Comparison of ENCODE assay signal across 7 cellular contexts in the genomic region with DNA sequence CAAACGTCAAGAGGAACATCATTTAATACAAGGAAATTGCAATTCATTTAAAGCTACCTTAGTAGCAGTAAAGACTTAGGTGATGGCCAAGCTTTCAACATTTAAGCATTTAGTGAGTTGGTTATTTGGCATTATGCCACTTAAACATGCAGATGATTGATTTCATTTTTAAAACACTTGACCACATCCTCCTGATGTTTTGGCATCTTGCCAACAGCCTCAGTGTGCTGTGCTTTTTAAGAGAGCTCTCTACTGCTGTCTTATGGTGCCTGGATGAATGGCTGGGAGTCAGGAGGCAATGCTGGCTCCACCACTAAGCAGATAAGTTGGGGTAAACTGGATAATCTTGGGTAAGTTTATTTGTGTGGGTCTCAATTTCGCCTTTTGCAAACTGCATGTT.
DNase-seq lines count a peak whose midpoint lies in the region; ATAC-seq and TF ChIP-seq lines count a peak whose summit lies in the region.

No MANE protein-coding gene starts in this region.

- ATAC-seq in GM18858 (IDR thresholded peaks at IDR 0.05; ENCODE audit: unreplicated experiment) (peak; percentile 84), HG02973 (IDR thresholded peaks at IDR 0.05; ENCODE audit: unreplicated experiment) (peak; percentile 86)

- H3K4me1 Mint-ChIP-seq in activated CD4-positive, alpha-beta memory T cell treated with anti-CD3 and anti-CD28 coated beads, Interleukin-2, amount 10 ng/mL, durations not matched to agents 7 days and 5 days = peaks cover 22% of the 10 kb centered on the region

- peak; percentile 41 for TF ChIP-seq CTCF in epithelial cell of esophagus (IDR thresholded peaks at IDR 0.05; ENCODE audit: insufficient read depth, low read depth, low read length, missing control alignments)

- H3K27me3 Mint-ChIP-seq in activated CD4-positive, alpha-beta memory T cell treated with anti-CD3 and anti-CD28 coated beads, Interleukin-2, amount 10 ng/mL, durations not matched to agents 7 days and 5 days = no peaks in the 10 kb centered on the region

- POLR2A ChIA-PET in activated CD4-positive, alpha-beta memory T cell treated with anti-CD3 and anti-CD28 coated beads, Interleukin-2, amount 10 ng/mL, durations not matched to agents 7 days and 5 days (lab: Charles Lee) = interaction anchor here (1.2 to 1.9 kb wide), 3 partner anchors 10 to 366 kb away, joined by 4 to 10 read pairs (median 6); a partner anchor contains a TSS

- H3K27ac Mint-ChIP-seq in activated CD4-positive, alpha-beta memory T cell treated with anti-CD3 and anti-CD28 coated beads, Interleukin-2, amount 10 ng/mL, durations not matched to agents 7 days and 5 days = peak overlapping the region; percentile 60

- H3K4me3 Mint-ChIP-seq in activated CD4-positive, alpha-beta memory T cell treated with anti-CD3 and anti-CD28 coated beads, Interleukin-2, amount 10 ng/mL, durations not matched to agents 7 days and 5 days = no peak overlapping the region

- no peaks in the 10 kb centered on the region for H3K9me3 Mint-ChIP-seq in activated CD4-positive, alpha-beta memory T cell treated with anti-CD3 and anti-CD28 coated beads, Interleukin-2, amount 10 ng/mL, durations not matched to agents 7 days and 5 days

- DNase-seq in NCI-H345 treated with DMSO at 0.1 percent for 48 hours (lab: John Stamatoyannopoulos, UW; ENCODE audit: unreplicated experiment) (peak; percentile 83), epithelial cell of esophagus (ENCODE audit: low read depth) (peak; percentile 88), occipital lobe (lab: John Stamatoyannopoulos, UW) (no peak)
- peak; percentile 75 for DNase-seq in activated CD4-positive, alpha-beta memory T cell treated with anti-CD3 and anti-CD28 coated beads, Interleukin-2, amount 10 ng/mL, durations not matched to agents 7 days and 5 days
- DNase-seq in stimulated activated CD4-positive, alpha-beta T cell treated with anti-CD3 and anti-CD28 coated beads, Interleukin-12 subunit alpha, Interleukin-12 subunit beta, amount 100 ng/mL, for 4 hours = peak; percentile 23

- H3K36me3 Mint-ChIP-seq in activated CD4-positive, alpha-beta memory T cell treated with anti-CD3 and anti-CD28 coated beads, Interleukin-2, amount 10 ng/mL, durations not matched to agents 7 days and 5 days (ENCODE audit: low read depth) = no peaks in the 10 kb centered on the region

- CTCF ChIA-PET in activated CD4-positive, alpha-beta memory T cell treated with anti-CD3 and anti-CD28 coated beads, Interleukin-2, amount 10 ng/mL, durations not matched to agents 7 days and 5 days (lab: Charles Lee) = interaction anchor here (0.8 to 2.3 kb wide), 5 partner anchors 10 to 365 kb away, joined by 3 to 6 read pairs (median 3); a partner anchor contains a TSS

- H3K4me3 ChIP-seq in epithelial cell of esophagus (ENCODE audit: low read length) = no peak overlapping the region
